Comparison of ENCODE assay signal across 13 cellular contexts in genomic region chr7:157520249-157520648, GRCh38.
A peak's percentile ranks its signal among the peaks of the same experiment; 100 is the strongest.
DNase-seq lines count a peak whose midpoint lies in the region; ATAC-seq, FAIRE-seq and TF ChIP-seq lines count a peak whose summit lies in the region.
"Had no signal": no experiment of that assay in that cellular context is flagged by ENCODE, and none has a peak within 500 bp of the region (broad histone marks: within the 10 kb centered on the region; RNA-seq: fewer than 3 reads in every experiment).

No MANE protein-coding gene starts in this region.

- no peak overlapping the region for H3K9ac ChIP-seq in BLaER1
- H3K9ac ChIP-seq in KMS-11 = no peak overlapping the region

- no peaks in the 10 kb centered on the region for H3K9me3 ChIP-seq in BLaER1
- H3K9me3 ChIP-seq: upper lobe of left lung had no signal

- FAIRE-seq in GM19239 (lab: Jason Lieb, UNC) = peak; percentile 57

- H3K4me1 ChIP-seq in BLaER1 (peaks cover 58% of the 10 kb centered on the region), KMS-11 (ENCODE audit: low read depth, poor library complexity, severe bottlenecking) (no peaks in the 10 kb centered on the region)
- H3K4me1 ChIP-seq: SJCRH30, upper lobe of left lung had no signal

- H3K4me2 ChIP-seq in BLaER1 (peak overlapping the region; percentile 76), KMS-11 (peak overlapping the region; percentile 10; the same call in 1 of the 2 replicates)

- TF ChIP-seq CTCF in KMS-11 (conservative IDR thresholded peaks at IDR 0.05; ENCODE audit: low read depth, low read length) (no peak), foreskin fibroblast (IDR thresholded peaks at IDR 0.05; ENCODE audit: low read depth, low read length) (no peak), osteocyte (IDR thresholded peaks at IDR 0.05) (no peak)

- DNase-seq in GM19239 (ENCODE audit: insufficient read length, low spot score) = peak; percentile 74
- no peak for DNase-seq in foreskin fibroblast
- no peak for DNase-seq in left colon
- DNase-seq in osteocyte (ENCODE audit: extremely low spot score, unreplicated experiment) = no peak
- DNase-seq in GM03348 (ENCODE audit: low spot score) = no peak
- DNase-seq: activated CD4-positive, alpha-beta T cell treated with anti-CD3 and anti-CD28 coated beads for 36 hours; activated naive CD8-positive, alpha-beta T cell treated with anti-CD3 and anti-CD28 coated beads, Interleukin-2, amount 50 U/mL, for 24 hours; NCI-H2171 treated with DMSO at 0.1 percent for 48 hours; SJCRH30 had no signal

- H3K9me3 Mint-ChIP-seq in osteocyte (ENCODE audit: unreplicated experiment) = no peaks in the 10 kb centered on the region
- H3K9me3 Mint-ChIP-seq: activated naive CD8-positive, alpha-beta T cell treated with anti-CD3 and anti-CD28 coated beads, Interleukin-2, amount 50 U/mL, for 24 hours had no signal

- ATAC-seq in HG02884 (IDR thresholded peaks at IDR 0.05; ENCODE audit: unreplicated experiment) (peak; percentile 99), left colon (no peak)
- ATAC-seq: activated CD4-positive, alpha-beta T cell treated with anti-CD3 and anti-CD28 coated beads for 36 hours; activated naive CD8-positive, alpha-beta T cell treated with anti-CD3 and anti-CD28 coated beads, Interleukin-2, amount 50 U/mL, for 24 hours had no signal

- no peak overlapping the region for H3K27ac Mint-ChIP-seq in osteocyte (ENCODE audit: unreplicated experiment)
- H3K27ac Mint-ChIP-seq: activated CD4-positive, alpha-beta T cell treated with anti-CD3 and anti-CD28 coated beads for 36 hours; activated naive CD8-positive, alpha-beta T cell treated with anti-CD3 and anti-CD28 coated beads, Interleukin-2, amount 50 U/mL, for 24 hours had no signal

- no peaks in the 10 kb centered on the region for H3K4me1 Mint-ChIP-seq in osteocyte (ENCODE audit: unreplicated experiment)
- H3K4me1 Mint-ChIP-seq: activated CD4-positive, alpha-beta T cell treated with anti-CD3 and anti-CD28 coated beads for 36 hours; activated naive CD8-positive, alpha-beta T cell treated with anti-CD3 and anti-CD28 coated beads, Interleukin-2, amount 50 U/mL, for 24 hours had no signal

- no peaks in the 10 kb centered on the region for H3K27me3 Mint-ChIP-seq in osteocyte (ENCODE audit: unreplicated experiment)
- H3K27me3 Mint-ChIP-seq: activated CD4-positive, alpha-beta T cell treated with anti-CD3 and anti-CD28 coated beads for 36 hours; activated naive CD8-positive, alpha-beta T cell treated with anti-CD3 and anti-CD28 coated beads, Interleukin-2, amount 50 U/mL, for 24 hours had no signal

- H3K79me2 ChIP-seq in KMS-11 (ENCODE audit: insufficient read depth, low read depth) = no peaks in the 10 kb centered on the region

- intact Hi-C loops in left colon (cut with DNase I, micrococcal nuclease) = no loop called here

- H3K4me3 Mint-ChIP-seq in osteocyte (ENCODE audit: unreplicated experiment) = no peak overlapping the region
- H3K4me3 Mint-ChIP-seq: activated CD4-positive, alpha-beta T cell treated with anti-CD3 and anti-CD28 coated beads for 36 hours; activated naive CD8-positive, alpha-beta T cell treated with anti-CD3 and anti-CD28 coated beads, Interleukin-2, amount 50 U/mL, for 24 hours had no signal

- H3K36me3 ChIP-seq in BLaER1 (no peaks in the 10 kb centered on the region), KMS-11 (ENCODE audit: insufficient read depth) (no peaks in the 10 kb centered on the region)
- H3K36me3 ChIP-seq: SJCRH30, upper lobe of left lung had no signal

- H4K20me1 ChIP-seq in BLaER1 (no peaks in the 10 kb centered on the region), KMS-11 (ENCODE audit: insufficient read depth) (no peaks in the 10 kb centered on the region)

- H3K4me3 ChIP-seq in BLaER1 (no peak overlapping the region), KMS-11 (IDR thresholded peaks at IDR 0.05; ENCODE audit: insufficient read depth, low read depth, low read length) (no peak overlapping the region), foreskin fibroblast (ENCODE audit: low read depth in 1 of 2, low read length in 2 of 2) (no peak overlapping the region)
- H3K4me3 ChIP-seq: SJCRH30, upper lobe of left lung had no signal

- no peak overlapping the region for H3K27ac ChIP-seq in BLaER1
- H3K27ac ChIP-seq in KMS-11 = no peak overlapping the region
- H3K27ac ChIP-seq: SJCRH30, upper lobe of left lung had no signal

- no peaks in the 10 kb centered on the region for H3K27me3 ChIP-seq in BLaER1
- peaks cover 30% of the 10 kb centered on the region for H3K27me3 ChIP-seq in KMS-11 (ENCODE audit: insufficient read depth, low read depth)
- H3K27me3 ChIP-seq: upper lobe of left lung had no signal

- H3K36me3 Mint-ChIP-seq in osteocyte (ENCODE audit: unreplicated experiment) = no peaks in the 10 kb centered on the region

- peak overlapping the region; percentile 43; the same call in 1 of the 2 replicates for H2AFZ ChIP-seq in KMS-11 (ENCODE audit: low read depth)
